Comparison of ENCODE assay signal across 1 cellular context in genomic region chr2:144580521-144581153, GRCh38.
TF ChIP-seq lines count a peak whose summit lies in the region.

No MANE protein-coding gene starts in this region.

TF ChIP-seq in K562, 482 proteins besides CTCF, POLR2A, EP300 and RAD21 (continued from another document and continues in another):
- TF ChIP-seq, protein P1, sequence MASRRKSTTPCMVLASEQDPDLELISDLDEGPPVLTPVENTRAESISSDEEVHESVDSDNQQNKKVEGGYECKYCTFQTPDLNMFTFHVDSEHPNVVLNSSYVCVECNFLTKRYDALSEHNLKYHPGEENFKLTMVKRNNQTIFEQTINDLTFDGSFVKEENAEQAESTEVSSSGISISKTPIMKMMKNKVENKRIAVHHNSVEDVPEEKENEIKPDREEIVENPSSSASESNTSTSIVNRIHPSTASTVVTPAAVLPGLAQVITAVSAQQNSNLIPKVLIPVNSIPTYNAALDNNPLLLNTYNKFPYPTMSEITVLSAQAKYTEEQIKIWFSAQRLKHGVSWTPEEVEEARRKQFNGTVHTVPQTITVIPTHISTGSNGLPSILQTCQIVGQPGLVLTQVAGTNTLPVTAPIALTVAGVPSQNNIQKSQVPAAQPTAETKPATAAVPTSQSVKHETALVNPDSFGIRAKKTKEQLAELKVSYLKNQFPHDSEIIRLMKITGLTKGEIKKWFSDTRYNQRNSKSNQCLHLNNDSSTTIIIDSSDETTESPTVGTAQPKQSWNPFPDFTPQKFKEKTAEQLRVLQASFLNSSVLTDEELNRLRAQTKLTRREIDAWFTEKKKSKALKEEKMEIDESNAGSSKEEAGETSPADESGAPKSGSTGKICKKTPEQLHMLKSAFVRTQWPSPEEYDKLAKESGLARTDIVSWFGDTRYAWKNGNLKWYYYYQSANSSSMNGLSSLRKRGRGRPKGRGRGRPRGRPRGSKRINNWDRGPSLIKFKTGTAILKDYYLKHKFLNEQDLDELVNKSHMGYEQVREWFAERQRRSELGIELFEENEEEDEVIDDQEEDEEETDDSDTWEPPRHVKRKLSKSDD (conservative IDR thresholded peaks at IDR 0.05; ENCODE audit: low read length), result no peak
- no peak for TF ChIP-seq COPS2 (conservative IDR thresholded peaks at IDR 0.05)
- no peak for TF ChIP-seq SNIP1 (IDR thresholded peaks at IDR 0.05; ENCODE audit: low read depth)
- no peak for TF ChIP-seq SLC30A9 (CRISPR knock-in tag; IDR thresholded peaks at IDR 0.05)
- peak; percentile 44; the same call in 1 of the 2 replicates for TF ChIP-seq ZNF589 (CRISPR knock-in tag; IDR thresholded peaks at IDR 0.05; ENCODE audit: low read depth)
- peak; percentile 82 for TF ChIP-seq FOXM1 (IDR thresholded peaks at IDR 0.05; ENCODE audit: low read depth)
- TF ChIP-seq FOXM1 (CRISPR knock-in tag; IDR thresholded peaks at IDR 0.05; ENCODE audit: low read depth), result no peak
- TF ChIP-seq MCM2 (IDR thresholded peaks at IDR 0.05; ENCODE audit: low read depth), result no peak
- no peak for TF ChIP-seq CCAR2 (IDR thresholded peaks at IDR 0.05; ENCODE audit: low read depth, low read length)
- TF ChIP-seq KLF1 (tag; IDR thresholded peaks at IDR 0.05), result 0 out of 2 replicates have a peak, but pooled peaks have one; percentile 47
- TF ChIP-seq MAZ (CRISPR knock-in tag; conservative IDR thresholded peaks at IDR 0.05 in 1 of 2, IDR thresholded peaks at IDR 0.05 in 1 of 2), result no peak
- TF ChIP-seq HLTF (IDR thresholded peaks at IDR 0.05), result no peak
- TF ChIP-seq, protein P2, sequence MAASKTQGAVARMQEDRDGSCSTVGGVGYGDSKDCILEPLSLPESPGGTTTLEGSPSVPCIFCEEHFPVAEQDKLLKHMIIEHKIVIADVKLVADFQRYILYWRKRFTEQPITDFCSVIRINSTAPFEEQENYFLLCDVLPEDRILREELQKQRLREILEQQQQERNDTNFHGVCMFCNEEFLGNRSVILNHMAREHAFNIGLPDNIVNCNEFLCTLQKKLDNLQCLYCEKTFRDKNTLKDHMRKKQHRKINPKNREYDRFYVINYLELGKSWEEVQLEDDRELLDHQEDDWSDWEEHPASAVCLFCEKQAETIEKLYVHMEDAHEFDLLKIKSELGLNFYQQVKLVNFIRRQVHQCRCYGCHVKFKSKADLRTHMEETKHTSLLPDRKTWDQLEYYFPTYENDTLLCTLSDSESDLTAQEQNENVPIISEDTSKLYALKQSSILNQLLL (CRISPR knock-in tag; IDR thresholded peaks at IDR 0.05; ENCODE audit: borderline replicate concordance), result no peak
- no peak for TF ChIP-seq ZNF695 (CRISPR knock-in tag; IDR thresholded peaks at IDR 0.05)
- TF ChIP-seq PPARD (CRISPR knock-in tag; IDR thresholded peaks at IDR 0.05), result no peak
- TF ChIP-seq ZNF232 (CRISPR knock-in tag; IDR thresholded peaks at IDR 0.05), result no peak
- TF ChIP-seq PKNOX1 (IDR thresholded peaks at IDR 0.05), result peak; percentile 87
- TF ChIP-seq, protein P3, sequence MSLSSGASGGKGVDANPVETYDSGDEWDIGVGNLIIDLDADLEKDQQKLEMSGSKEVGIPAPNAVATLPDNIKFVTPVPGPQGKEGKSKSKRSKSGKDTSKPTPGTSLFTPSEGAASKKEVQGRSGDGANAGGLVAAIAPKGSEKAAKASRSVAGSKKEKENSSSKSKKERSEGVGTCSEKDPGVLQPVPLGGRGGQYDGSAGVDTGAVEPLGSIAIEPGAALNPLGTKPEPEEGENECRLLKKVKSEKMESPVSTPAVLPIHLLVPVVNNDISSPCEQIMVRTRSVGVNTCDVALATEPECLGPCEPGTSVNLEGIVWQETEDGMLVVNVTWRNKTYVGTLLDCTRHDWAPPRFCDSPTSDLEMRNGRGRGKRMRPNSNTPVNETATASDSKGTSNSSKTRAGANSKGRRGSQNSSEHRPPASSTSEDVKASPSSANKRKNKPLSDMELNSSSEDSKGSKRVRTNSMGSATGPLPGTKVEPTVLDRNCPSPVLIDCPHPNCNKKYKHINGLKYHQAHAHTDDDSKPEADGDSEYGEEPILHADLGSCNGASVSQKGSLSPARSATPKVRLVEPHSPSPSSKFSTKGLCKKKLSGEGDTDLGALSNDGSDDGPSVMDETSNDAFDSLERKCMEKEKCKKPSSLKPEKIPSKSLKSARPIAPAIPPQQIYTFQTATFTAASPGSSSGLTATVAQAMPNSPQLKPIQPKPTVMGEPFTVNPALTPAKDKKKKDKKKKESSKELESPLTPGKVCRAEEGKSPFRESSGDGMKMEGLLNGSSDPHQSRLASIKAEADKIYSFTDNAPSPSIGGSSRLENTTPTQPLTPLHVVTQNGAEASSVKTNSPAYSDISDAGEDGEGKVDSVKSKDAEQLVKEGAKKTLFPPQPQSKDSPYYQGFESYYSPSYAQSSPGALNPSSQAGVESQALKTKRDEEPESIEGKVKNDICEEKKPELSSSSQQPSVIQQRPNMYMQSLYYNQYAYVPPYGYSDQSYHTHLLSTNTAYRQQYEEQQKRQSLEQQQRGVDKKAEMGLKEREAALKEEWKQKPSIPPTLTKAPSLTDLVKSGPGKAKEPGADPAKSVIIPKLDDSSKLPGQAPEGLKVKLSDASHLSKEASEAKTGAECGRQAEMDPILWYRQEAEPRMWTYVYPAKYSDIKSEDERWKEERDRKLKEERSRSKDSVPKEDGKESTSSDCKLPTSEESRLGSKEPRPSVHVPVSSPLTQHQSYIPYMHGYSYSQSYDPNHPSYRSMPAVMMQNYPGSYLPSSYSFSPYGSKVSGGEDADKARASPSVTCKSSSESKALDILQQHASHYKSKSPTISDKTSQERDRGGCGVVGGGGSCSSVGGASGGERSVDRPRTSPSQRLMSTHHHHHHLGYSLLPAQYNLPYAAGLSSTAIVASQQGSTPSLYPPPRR (CRISPR knock-in tag; IDR thresholded peaks at IDR 0.05; ENCODE audit: borderline replicate concordance), result no peak
- no peak for TF ChIP-seq ZNF217 (CRISPR knock-in tag; IDR thresholded peaks at IDR 0.05)
- TF ChIP-seq CBFB (CRISPR knock-in tag; IDR thresholded peaks at IDR 0.05), result no peak
- peak; percentile 66 for TF ChIP-seq MTA2 (IDR thresholded peaks at IDR 0.05; ENCODE audit: low read depth)
- peak; percentile 66; the same call in 1 of the 2 replicates for TF ChIP-seq LEF1 (IDR thresholded peaks at IDR 0.05)
- TF ChIP-seq MYC (IDR thresholded peaks at IDR 0.05; ENCODE audit: low read depth, low read length), result peak; percentile 63
- no peak for TF ChIP-seq MYC (CRISPR knock-in tag; IDR thresholded peaks at IDR 0.05; ENCODE audit: borderline replicate concordance, low read depth)
- no peak for TF ChIP-seq BMI1 (IDR thresholded peaks at IDR 0.05; ENCODE audit: low read length)
- TF ChIP-seq MBD2 (IDR thresholded peaks at IDR 0.05; ENCODE audit: borderline replicate concordance, low read depth), result peak; percentile 80
- TF ChIP-seq FIP1L1 (IDR thresholded peaks at IDR 0.05; ENCODE audit: low read depth, low read length, poor library complexity, severe bottlenecking), result no peak
- TF ChIP-seq, protein P4, sequence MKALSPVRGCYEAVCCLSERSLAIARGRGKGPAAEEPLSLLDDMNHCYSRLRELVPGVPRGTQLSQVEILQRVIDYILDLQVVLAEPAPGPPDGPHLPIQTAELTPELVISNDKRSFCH (CRISPR knock-in tag; IDR thresholded peaks at IDR 0.05), result no peak
- TF ChIP-seq, protein P4 (tag; IDR thresholded peaks at IDR 0.05), result no peak; the same call in 1 of the 2 replicates
- no peak for TF ChIP-seq ZBTB9 (CRISPR knock-in tag; IDR thresholded peaks at IDR 0.05)
- TF ChIP-seq ZNF778 (CRISPR knock-in tag; IDR thresholded peaks at IDR 0.05), result no peak
- TF ChIP-seq NFATC3 (IDR thresholded peaks at IDR 0.05), result 0 out of 2 replicates have a peak, but pooled peaks have one; percentile 16
- TF ChIP-seq CHD1 (IDR thresholded peaks at IDR 0.05; ENCODE audit: low read length), result no peak
- no peak for TF ChIP-seq GTF3C2 (IDR thresholded peaks at IDR 0.05; ENCODE audit: borderline replicate concordance, extremely low read depth, insufficient read length)
- TF ChIP-seq PHTF2 (CRISPR knock-in tag; IDR thresholded peaks at IDR 0.05), result no peak
- peak; percentile 79; the same call in 1 of the 2 replicates for TF ChIP-seq CC2D1A (IDR thresholded peaks at IDR 0.05)
- TF ChIP-seq, protein P5, sequence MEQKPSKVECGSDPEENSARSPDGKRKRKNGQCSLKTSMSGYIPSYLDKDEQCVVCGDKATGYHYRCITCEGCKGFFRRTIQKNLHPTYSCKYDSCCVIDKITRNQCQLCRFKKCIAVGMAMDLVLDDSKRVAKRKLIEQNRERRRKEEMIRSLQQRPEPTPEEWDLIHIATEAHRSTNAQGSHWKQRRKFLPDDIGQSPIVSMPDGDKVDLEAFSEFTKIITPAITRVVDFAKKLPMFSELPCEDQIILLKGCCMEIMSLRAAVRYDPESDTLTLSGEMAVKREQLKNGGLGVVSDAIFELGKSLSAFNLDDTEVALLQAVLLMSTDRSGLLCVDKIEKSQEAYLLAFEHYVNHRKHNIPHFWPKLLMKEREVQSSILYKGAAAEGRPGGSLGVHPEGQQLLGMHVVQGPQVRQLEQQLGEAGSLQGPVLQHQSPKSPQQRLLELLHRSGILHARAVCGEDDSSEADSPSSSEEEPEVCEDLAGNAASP (IDR thresholded peaks at IDR 0.05), result no peak
- no peak for TF ChIP-seq CHD4 (IDR thresholded peaks at IDR 0.05; ENCODE audit: insufficient read depth, insufficient replicate concordance, low read depth, low read length, poor library complexity, severe bottlenecking)
- TF ChIP-seq ZNF655 (CRISPR knock-in tag; IDR thresholded peaks at IDR 0.05), result no peak
- TF ChIP-seq, protein P6, sequence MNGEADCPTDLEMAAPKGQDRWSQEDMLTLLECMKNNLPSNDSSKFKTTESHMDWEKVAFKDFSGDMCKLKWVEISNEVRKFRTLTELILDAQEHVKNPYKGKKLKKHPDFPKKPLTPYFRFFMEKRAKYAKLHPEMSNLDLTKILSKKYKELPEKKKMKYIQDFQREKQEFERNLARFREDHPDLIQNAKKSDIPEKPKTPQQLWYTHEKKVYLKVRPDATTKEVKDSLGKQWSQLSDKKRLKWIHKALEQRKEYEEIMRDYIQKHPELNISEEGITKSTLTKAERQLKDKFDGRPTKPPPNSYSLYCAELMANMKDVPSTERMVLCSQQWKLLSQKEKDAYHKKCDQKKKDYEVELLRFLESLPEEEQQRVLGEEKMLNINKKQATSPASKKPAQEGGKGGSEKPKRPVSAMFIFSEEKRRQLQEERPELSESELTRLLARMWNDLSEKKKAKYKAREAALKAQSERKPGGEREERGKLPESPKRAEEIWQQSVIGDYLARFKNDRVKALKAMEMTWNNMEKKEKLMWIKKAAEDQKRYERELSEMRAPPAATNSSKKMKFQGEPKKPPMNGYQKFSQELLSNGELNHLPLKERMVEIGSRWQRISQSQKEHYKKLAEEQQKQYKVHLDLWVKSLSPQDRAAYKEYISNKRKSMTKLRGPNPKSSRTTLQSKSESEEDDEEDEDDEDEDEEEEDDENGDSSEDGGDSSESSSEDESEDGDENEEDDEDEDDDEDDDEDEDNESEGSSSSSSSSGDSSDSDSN (IDR thresholded peaks at IDR 0.05; ENCODE audit: borderline replicate concordance in 1 of 2, low read depth in 2 of 2, low read length in 2 of 2), result no peak
- peak; percentile 39; the same call in 1 of the 2 replicates for TF ChIP-seq RBFOX2 (IDR thresholded peaks at IDR 0.05; ENCODE audit: low read depth, low read length)
- TF ChIP-seq EGR1 (conservative IDR thresholded peaks at IDR 0.05), result no peak
